8 cellular contexts compared by ENCODE assay signal in the genomic region with DNA sequence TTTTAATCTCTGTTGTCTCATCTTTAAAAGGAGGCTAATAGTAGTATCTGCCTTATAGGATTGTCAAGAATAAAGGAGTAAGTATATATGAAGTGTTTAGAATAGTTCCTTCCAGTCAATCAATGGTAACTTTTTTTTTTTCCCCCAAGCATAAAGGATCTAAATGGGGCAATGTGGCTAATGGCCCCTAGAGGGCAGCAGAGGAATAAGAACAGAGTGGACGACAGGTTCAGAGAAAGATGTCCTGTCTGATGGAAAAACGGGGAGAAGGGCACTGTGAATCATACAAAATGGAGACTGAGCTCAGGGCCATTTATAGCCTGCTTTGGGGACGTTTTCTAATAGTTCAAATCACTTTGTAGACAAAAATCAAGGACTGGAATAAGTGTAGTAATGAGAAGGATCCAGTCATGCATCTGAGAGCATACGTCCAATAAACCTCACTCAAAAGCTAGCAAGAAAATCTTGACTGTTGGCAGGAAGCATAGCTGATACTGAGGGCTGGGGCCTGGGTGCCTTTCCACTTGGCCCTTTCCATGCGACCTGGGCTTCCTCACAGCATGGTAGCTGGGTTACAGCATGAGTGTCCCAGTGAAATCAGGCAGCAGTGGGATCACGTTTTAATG. TPM values are rescaled to one million over a fixed set of nuclear protein-coding genes. Genes with fewer than 3 reads are reported as not detected.
DNase-seq lines count a peak whose midpoint lies in the region; ATAC-seq and TF ChIP-seq lines count a peak whose summit lies in the region.

No MANE protein-coding gene starts in this region.

- no peaks in the 10 kb centered on the region for H3K9me3 Mint-ChIP-seq in activated CD4-positive, alpha-beta T cell treated with anti-CD3 and anti-CD28 coated beads, Interleukin-2, amount 10 ng/mL, durations not matched to agents 7 days and 5 days

- no peak overlapping the region for H3K4me3 ChIP-seq in lower lobe of right lung

- ATAC-seq in Right ventricle myocardium inferior (peak; percentile 67), HG03378 (IDR thresholded peaks at IDR 0.05; ENCODE audit: unreplicated experiment) (peak; percentile 48), lower lobe of right lung (peak; percentile 79 to 81)

- no peaks in the 10 kb centered on the region for H3K9me3 ChIP-seq in lower lobe of right lung

- no peaks in the 10 kb centered on the region for H3K27me3 ChIP-seq in lower lobe of right lung (ENCODE audit: low read depth)

- CTCF ChIA-PET in activated CD4-positive, alpha-beta T cell treated with anti-CD3 and anti-CD28 coated beads, Interleukin-2, amount 10 ng/mL, durations not matched to agents 7 days and 5 days (lab: Charles Lee), result interaction anchor here (0.6 to 2.1 kb wide), 23 partner anchors 9 to 772 kb away, joined by 3 to 19 read pairs (median 4); a partner anchor contains a TSS

- H3K36me3 Mint-ChIP-seq in activated CD4-positive, alpha-beta T cell treated with anti-CD3 and anti-CD28 coated beads, Interleukin-2, amount 10 ng/mL, durations not matched to agents 7 days and 5 days (ENCODE audit: low read depth), result no peaks in the 10 kb centered on the region

- TF ChIP-seq CTCF in lower lobe of right lung (IDR thresholded peaks at IDR 0.05), result peak; percentile 88

- no peak overlapping the region for H3K27ac ChIP-seq in lower lobe of right lung

- intact Hi-C loops in Right ventricle myocardium inferior (cut with DNase I), result loop anchor here (10.0 kb wide), 1 partner anchor 284 kb away; no protein-coding TSS in a partner anchor
- intact Hi-C loops in cardiac septum (cut with DNase I), result loop anchor here (10.0 kb wide), 1 partner anchor 274 kb away; no protein-coding TSS in a partner anchor
- intact Hi-C loops in lower lobe of right lung (cut with DNase I), result no loop called here

- H3K36me3 ChIP-seq in lower lobe of right lung, result no peaks in the 10 kb centered on the region

- H3K27me3 Mint-ChIP-seq in activated CD4-positive, alpha-beta T cell treated with anti-CD3 and anti-CD28 coated beads, Interleukin-2, amount 10 ng/mL, durations not matched to agents 7 days and 5 days, result no peaks in the 10 kb centered on the region

- no peak overlapping the region for H3K4me3 Mint-ChIP-seq in activated CD4-positive, alpha-beta T cell treated with anti-CD3 and anti-CD28 coated beads, Interleukin-2, amount 10 ng/mL, durations not matched to agents 7 days and 5 days

- POLR2A ChIA-PET in activated CD4-positive, alpha-beta T cell treated with anti-CD3 and anti-CD28 coated beads, Interleukin-2, amount 10 ng/mL, durations not matched to agents 7 days and 5 days (lab: Charles Lee), result no interaction called here

- H3K4me1 ChIP-seq in lower lobe of right lung, result no peaks in the 10 kb centered on the region

- DNase-seq in Right ventricle myocardium inferior (ENCODE audit: missing footprints) (no peak), cardiac septum (ENCODE audit: low spot score) (no peak), NCI-H524 (lab: John Stamatoyannopoulos, UW) (peak; percentile 61 to 72), dermis blood vessel endothelial cell (peak; percentile 81), lower lobe of right lung (no peak)
- DNase-seq in activated CD4-positive, alpha-beta T cell treated with anti-CD3 and anti-CD28 coated beads, Interleukin-2, amount 10 ng/mL, durations not matched to agents 7 days and 5 days, result peak; percentile 69
- peak; percentile 22 for DNase-seq in stimulated activated CD8-positive, alpha-beta memory T cell treated with anti-CD3 and anti-CD28 coated beads, Interleukin-12 subunit alpha, Interleukin-12 subunit beta, amount 100 ng/mL, for 24 hours (ENCODE audit: extremely low read depth)

- H3K4me1 Mint-ChIP-seq in activated CD4-positive, alpha-beta T cell treated with anti-CD3 and anti-CD28 coated beads, Interleukin-2, amount 10 ng/mL, durations not matched to agents 7 days and 5 days, result peaks cover 23% of the 10 kb centered on the region

- no peak overlapping the region for H3K27ac Mint-ChIP-seq in activated CD4-positive, alpha-beta T cell treated with anti-CD3 and anti-CD28 coated beads, Interleukin-2, amount 10 ng/mL, durations not matched to agents 7 days and 5 days

RNA-seq across cellular contexts. Expression of a gene that starts 51.3 kb away (rescaled TPM):
- total RNA-seq in Right ventricle myocardium inferior (not detected), cardiac septum (0.19 TPM), dermis blood vessel endothelial cell (not detected in 2 replicates), lower lobe of right lung (not detected)
- total RNA-seq in activated CD4-positive, alpha-beta T cell treated with anti-CD3 and anti-CD28 coated beads, Interleukin-2, amount 10 ng/mL, durations not matched to agents 7 days and 5 days, result not detected

Comparison
In these comparisons a context has a peak if more than half of its experiments do, and no peak if none do; other contexts are left out.
1. DNase-seq: peak in NCI-H524 (2 of 2), activated CD4-positive, alpha-beta T cell treated with anti-CD3 and anti-CD28 coated beads, Interleukin-2, amount 10 ng/mL, durations not matched to agents 7 days and 5 days (single experiment), dermis blood vessel endothelial cell (single experiment) and stimulated activated CD8-positive, alpha-beta memory T cell treated with anti-CD3 and anti-CD28 coated beads, Interleukin-12 subunit alpha, Interleukin-12 subunit beta, amount 100 ng/mL, for 24 hours (single experiment); none in Right ventricle myocardium inferior (single experiment), cardiac septum (single experiment) and lower lobe of right lung (single experiment).
2. Peak in every context shown above with its lines, with median percentiles within 50 percentile points of each other: ATAC-seq.